In genomic region chr10:83983578-83984255, GRCh38 we compare ENCODE assay signal across 10 cellular contexts.
DNase-seq lines count a peak whose midpoint lies in the region; ATAC-seq and TF ChIP-seq lines count a peak whose summit lies in the region.
"Had no signal": no experiment of that assay in that cellular context is flagged by ENCODE, and none has a peak within 500 bp of the region (broad histone marks: within the 10 kb centered on the region; RNA-seq: fewer than 3 reads in every experiment).

No MANE protein-coding gene starts in this region.

- H3K27me3 Mint-ChIP-seq in natural killer cell treated with Interleukin-12 subunit alpha and Interleukin-12 subunit beta and Interleukin-15 and Interleukin-18, amount 100 ng/mL, for 72 hours, result peaks cover 0 to 7% of the 10 kb centered on the region in 2 donors

- no peak overlapping the region for H3K27ac Mint-ChIP-seq in natural killer cell treated with Interleukin-12 subunit alpha and Interleukin-12 subunit beta and Interleukin-15 and Interleukin-18, amount 100 ng/mL, for 72 hours

- peaks cover 0 to 11% of the 10 kb centered on the region in 2 donors for H3K4me1 Mint-ChIP-seq in natural killer cell treated with Interleukin-12 subunit alpha and Interleukin-12 subunit beta and Interleukin-15 and Interleukin-18, amount 100 ng/mL, for 72 hours (ENCODE audit: low read depth in 2 of 2)

- CTCF ChIA-PET in RWPE1 (lab: Yijun Ruan, JAX), result interaction anchor here (0.6 kb wide), 2 partner anchors 10 to 47 kb away, joined by 3 read pairs; no protein-coding TSS in a partner anchor

- no peak for TF ChIP-seq POLR2A in upper lobe of left lung (IDR thresholded peaks at IDR 0.05)

- H3K4me3 ChIP-seq in upper lobe of left lung, result no peak overlapping the region

- WGBS in upper lobe of left lung, 2 donors, result 60 to 67% methylated on average over 4 of the region's 4 CpGs

- no peaks in the 10 kb centered on the region for H3K36me3 ChIP-seq in upper lobe of left lung

- no peak overlapping the region for H3K4me3 Mint-ChIP-seq in natural killer cell treated with Interleukin-12 subunit alpha and Interleukin-12 subunit beta and Interleukin-15 and Interleukin-18, amount 100 ng/mL, for 72 hours

- no peaks in the 10 kb centered on the region for H3K36me3 Mint-ChIP-seq in natural killer cell treated with Interleukin-12 subunit alpha and Interleukin-12 subunit beta and Interleukin-15 and Interleukin-18, amount 100 ng/mL, for 72 hours

- no peaks in the 10 kb centered on the region for H3K27me3 ChIP-seq in upper lobe of left lung

- H3K9me3 ChIP-seq in upper lobe of left lung, result no peaks in the 10 kb centered on the region

- no peak for TF ChIP-seq EP300 in upper lobe of left lung (IDR thresholded peaks at IDR 0.05)

- ATAC-seq in HG03460 (IDR thresholded peaks at IDR 0.05; ENCODE audit: unreplicated experiment) (no peak), upper lobe of left lung (ENCODE audit: low FRiP score in 2 of 2) (no peak)
- no peak for ATAC-seq in natural killer cell treated with Interleukin-12 subunit alpha and Interleukin-12 subunit beta and Interleukin-15 and Interleukin-18, amount 100 ng/mL, for 72 hours
- ATAC-seq: PC-3 had no signal

- POLR2A ChIA-PET in RWPE1 (lab: Yijun Ruan, JAX; ENCODE audit: low non-redundant PET), result no interaction called here

- H3K27ac ChIP-seq in RWPE1 (peak overlapping the region; percentile 48), upper lobe of left lung (no peak overlapping the region)

- H3K4me1 ChIP-seq in upper lobe of left lung, result no peaks in the 10 kb centered on the region

- DNase-seq in COR-L47 (lab: John Stamatoyannopoulos, UW), result peak; percentile 11
- DNase-seq in HPDE6-E6E7 (ENCODE audit: extremely low spot score), result peak; percentile 21
- DNase-seq in RWPE1 (ENCODE audit: low spot score), result peak; percentile 78
- DNase-seq in iPS-NIHi11 (ENCODE audit: low spot score), result peak; percentile 22
- no peak for DNase-seq in activated effector memory CD4-positive, alpha-beta T cell treated with anti-CD3 and anti-CD28 coated beads, Interleukin-2, amount 50 U/mL, for 16 hours
- DNase-seq in natural killer cell treated with Interleukin-12 subunit alpha and Interleukin-12 subunit beta and Interleukin-15 and Interleukin-18, amount 100 ng/mL, for 72 hours (ENCODE audit: low spot score), result no peak
- DNase-seq in upper lobe of left lung, result no peak
- DNase-seq: PC-3, posterior cingulate gyrus had no signal

- H3K9me3 Mint-ChIP-seq in natural killer cell treated with Interleukin-12 subunit alpha and Interleukin-12 subunit beta and Interleukin-15 and Interleukin-18, amount 100 ng/mL, for 72 hours, result no peaks in the 10 kb centered on the region

- no peak for TF ChIP-seq CTCF in RWPE1 (conservative IDR thresholded peaks at IDR 0.05; ENCODE audit: low read depth)
- no peak for TF ChIP-seq CTCF in upper lobe of left lung (IDR thresholded peaks at IDR 0.05)

Comparison
In these comparisons a context has a peak if more than half of its experiments do, and no peak if none do; other contexts are left out.
1. DNase-seq: peak in COR-L47 (single experiment), HPDE6-E6E7 (single experiment), RWPE1 (single experiment) and iPS-NIHi11 (single experiment); none in activated effector memory CD4-positive, alpha-beta T cell treated with anti-CD3 and anti-CD28 coated beads, Interleukin-2, amount 50 U/mL, for 16 hours (single experiment), natural killer cell treated with Interleukin-12 subunit alpha and Interleukin-12 subunit beta and Interleukin-15 and Interleukin-18, amount 100 ng/mL, for 72 hours (single experiment) and upper lobe of left lung (0 of 2).